In the genomic region with DNA sequence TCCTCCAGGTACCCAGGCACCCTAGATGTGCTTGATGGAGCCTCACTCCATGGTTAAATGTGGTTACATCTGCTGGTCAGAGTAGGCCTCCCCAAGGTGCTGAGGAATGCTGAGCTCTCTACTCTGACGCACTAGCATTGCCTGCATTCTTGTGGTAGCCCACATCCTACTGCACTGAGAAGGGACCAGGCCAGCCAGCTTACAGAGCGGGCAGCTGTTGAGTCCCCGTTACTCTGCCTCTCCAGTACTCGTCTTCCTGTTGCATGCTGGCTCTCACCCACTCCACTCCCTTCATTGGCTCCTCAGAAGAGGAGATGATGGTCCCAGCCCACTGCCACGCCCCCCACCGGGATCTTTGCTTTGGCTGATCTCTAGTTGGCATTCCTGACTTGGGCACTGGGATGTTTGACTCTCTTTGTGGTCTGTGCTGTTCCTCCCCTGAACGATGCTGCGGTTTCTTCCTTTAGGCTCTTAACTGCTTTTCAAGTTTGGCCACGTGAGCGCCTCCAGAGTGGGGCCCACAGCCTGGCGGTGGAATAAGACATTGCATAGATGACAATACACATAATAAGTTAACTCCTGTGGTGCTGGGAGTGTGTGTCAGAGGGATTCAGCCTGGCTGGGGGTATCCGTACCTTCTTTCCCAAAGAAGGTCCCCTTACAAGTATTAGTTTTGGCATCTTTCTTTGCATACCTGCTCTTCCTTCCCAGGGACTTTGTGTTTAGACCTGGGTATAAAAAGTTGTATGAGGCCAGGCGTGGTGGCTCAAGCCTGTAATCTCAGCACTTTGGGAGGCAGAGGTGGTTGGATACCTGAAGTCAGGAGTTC, we compare ENCODE assay signal across 8 cellular contexts. TPM values are rescaled to one million over a fixed set of nuclear protein-coding genes. Genes with fewer than 3 reads are reported as not detected.
DNase-seq lines count a peak whose midpoint lies in the region; ATAC-seq, FAIRE-seq and TF ChIP-seq lines count a peak whose summit lies in the region.

No MANE protein-coding gene starts in this region.

- H3K27ac ChIP-seq in keratinocyte (ENCODE audit: control insufficient read depth, insufficient read depth, low read length), result peak overlapping the region; percentile 72

- DNase-seq in GM04503 (ENCODE audit: low read depth) (peak; percentile 100), SIG-M5 treated with dmso at 0.1 percent for 504 hours (lab: John Stamatoyannopoulos, UW; ENCODE audit: unreplicated experiment) (peak; percentile 90), keratinocyte (ENCODE audit: low read depth, low spot score) (peak; percentile 100), posterior vena cava (ENCODE audit: low spot score) (no peak), retina (no peak)
- peak; percentile 40 for DNase-seq in activated gamma-delta T cell treated with anti-CD3 and anti-CD28 coated beads, Interleukin-2, amount 50 U/mL, for 16 hours (ENCODE audit: low read depth)
- peak; percentile 50 to 57 for DNase-seq in stimulated activated CD8-positive, alpha-beta memory T cell treated with anti-CD3 and anti-CD28 coated beads, Interleukin-2, amount 100 ng/mL, for 48 hours (ENCODE audit: low read depth in 2 of 2)

- peaks cover 35% of the 10 kb centered on the region for H3K4me1 ChIP-seq in keratinocyte (ENCODE audit: control insufficient read depth, extremely low read depth, insufficient read depth, low read length)

- no peaks in the 10 kb centered on the region for H3K9me3 ChIP-seq in keratinocyte (ENCODE audit: control insufficient read depth, low read depth, low read length)

- intact Hi-C loops in posterior vena cava (cut with DNase I), result no loop called here

- peak; percentile 100 for FAIRE-seq in keratinocyte (lab: Jason Lieb, UNC)

- peak; percentile 71 for ATAC-seq in HG02943 (IDR thresholded peaks at IDR 0.05; ENCODE audit: low read depth, unreplicated experiment)

- no peak overlapping the region for H2AFZ ChIP-seq in keratinocyte (ENCODE audit: control insufficient read depth, low read length)

- no peaks in the 10 kb centered on the region for H3K9me1 ChIP-seq in keratinocyte (ENCODE audit: control insufficient read depth, extremely low read depth, insufficient read depth, low read length)

- TF ChIP-seq CTCF in keratinocyte (optimal IDR thresholded peaks at IDR 0.05 in 1 of 3, IDR thresholded peaks at IDR 0.05 in 1 of 3, conservative IDR thresholded peaks at IDR 0.05 in 1 of 3; ENCODE audit: extremely low read depth in 1 of 3, insufficient read depth in 2 of 3, low read length in 3 of 3), result peak; percentile 44 to 78 (median 51)

- peaks cover 9 to 13% of the 10 kb centered on the region in 2 experiments for H3K36me3 ChIP-seq in keratinocyte (ENCODE audit: control insufficient read depth in 2 of 2, extremely low read depth in 1 of 2, insufficient read depth in 2 of 2, low read length in 2 of 2)

- peak overlapping the region; percentile 42 for H3K4me2 ChIP-seq in keratinocyte (ENCODE audit: control insufficient read depth, extremely low read depth, insufficient read depth, low read depth, low read length)

- H4K20me1 ChIP-seq in keratinocyte (ENCODE audit: control insufficient read depth, extremely low read depth, insufficient read depth, low read length), result no peaks in the 10 kb centered on the region

- no peak overlapping the region for H3K4me3 ChIP-seq in keratinocyte (ENCODE audit: control insufficient read depth in 2 of 3, extremely low read depth in 1 of 3, insufficient read depth in 2 of 3, low read depth in 1 of 3, low read length in 3 of 3)

- dilution Hi-C loops in keratinocyte (cut with MboI; ENCODE audit: extremely low pct_ligation_motif_present, low sequenced_read_pairs), result no loop called here

- no peaks in the 10 kb centered on the region for H3K27me3 ChIP-seq in keratinocyte (ENCODE audit: control insufficient read depth, extremely low read depth, insufficient read depth, low read length)

- H3K79me2 ChIP-seq in keratinocyte (ENCODE audit: control insufficient read depth, insufficient read depth, low read length), result no peaks in the 10 kb centered on the region

- H3K9ac ChIP-seq in keratinocyte (ENCODE audit: control insufficient read depth, extremely low read depth, insufficient read depth, low read length), result peak overlapping the region; percentile 53

RNA-seq across cellular contexts. Expression of a gene that starts 18.6 kb away (rescaled TPM):
- polyA plus RNA-seq in keratinocyte, result 5.9 to 9.1 TPM (median 6.7 TPM) in 3 replicates
- 1.1 TPM for polyA plus RNA-seq in keratinocyte (2011; ENCODE audit: low read depth)
- 4.0 and 7.1 TPM in 2 replicates for polyA plus RNA-seq in keratinocyte (2011; cell fraction: cytosol; rRNA removed)
- 15.5 and 24.5 TPM in 2 replicates for polyA plus RNA-seq in keratinocyte (2011; cell fraction: nucleus; rRNA removed)
- 2.9 and 5.1 TPM in 2 replicates for polyA plus RNA-seq in keratinocyte (2012; ENCODE audit: low replicate concordance)
- polyA minus RNA-seq in keratinocyte, result 3.2 to 8.6 TPM (median 8.3 TPM) in 3 replicates
- polyA minus RNA-seq in keratinocyte (2011; cell fraction: cytosol; rRNA and poly(A)+ RNA removed), result 10.0 TPM
- 8.8 and 15.8 TPM in 2 replicates for polyA minus RNA-seq in keratinocyte (2011; cell fraction: nucleus; rRNA and poly(A)+ RNA removed)
- 1 to 10 TPM; 4.0 to 4.7 TPM for total RNA-seq in posterior vena cava

Comparison
In these comparisons a context has a peak if more than half of its experiments do, and no peak if none do; other contexts are left out.
1. DNase-seq: peak in GM04503 (single experiment), SIG-M5 treated with dmso at 0.1 percent for 504 hours (single experiment), activated gamma-delta T cell treated with anti-CD3 and anti-CD28 coated beads, Interleukin-2, amount 50 U/mL, for 16 hours (single experiment), keratinocyte (single experiment) and stimulated activated CD8-positive, alpha-beta memory T cell treated with anti-CD3 and anti-CD28 coated beads, Interleukin-2, amount 100 ng/mL, for 48 hours (2 of 2); none in posterior vena cava (single experiment) and retina (single experiment).